In genomic region chr6:111660531-111660930, GRCh38 we compare ENCODE assay signal across 27 cellular contexts.
"Had no signal": no experiment of that assay in that cellular context is flagged by ENCODE, and none has a peak within 500 bp of the region (broad histone marks: within the 10 kb centered on the region; RNA-seq: fewer than 3 reads in every experiment).

No MANE protein-coding gene starts in this region.

- H3K9me3 ChIP-seq: Peyer's patch, SJCRH30, SK-N-SH had no signal

- DNase-seq: activated CD4-positive, alpha-beta memory T cell treated with anti-CD3 and anti-CD28 coated beads, Interleukin-2, amount 10 ng/mL, durations not matched to agents 7 days and 5 days; activated CD4-positive, alpha-beta T cell treated with anti-CD3 and anti-CD28 coated beads for 36 hours; activated CD4-positive, alpha-beta T cell treated with anti-CD3 and anti-CD28 coated beads, Interleukin-2, amount 50 U/mL, for 1 hour; activated CD4-positive, CD25-positive, alpha-beta regulatory T cell; activated naive CD8-positive, alpha-beta T cell treated with anti-CD3 and anti-CD28 coated beads, Interleukin-2, amount 50 U/mL, for 24 hours; activated T-cell treated with anti-CD3 and anti-CD28 coated beads, Interleukin-2, amount 50 U/mL, for 72 hours; amniotic stem cell; brain microvascular endothelial cell; IMR-90; KG1; NCI-H1092; NCI-H1417; NCI-H1694; NCI-H2029; NCI-H2107; NCI-H510A treated with DMSO at 0.1 percent for 48 hours; NCI-H69; NK-92 treated with Interleukin-12 subunit alpha and Interleukin-12 subunit beta, amount 100 ng/mL, for 24 hours; OCI-M1; Peyer's patch; Right ventricle myocardium superior; SJCRH30; SK-N-SH; T-helper 1 cell had no signal

- H3K27me3 ChIP-seq: brain microvascular endothelial cell, cardiac muscle cell, Peyer's patch, SJCRH30 had no signal

- ATAC-seq: activated CD4-positive, alpha-beta T cell treated with anti-CD3 and anti-CD28 coated beads for 36 hours; activated naive CD4-positive, alpha-beta T cell treated with anti-CD3 and anti-CD28 coated beads, Interleukin-2, amount 50 U/mL, for 72 hours; activated naive CD8-positive, alpha-beta T cell treated with anti-CD3 and anti-CD28 coated beads, Interleukin-2, amount 50 U/mL, for 24 hours; activated T-cell treated with anti-CD3 and anti-CD28 coated beads, Interleukin-2, amount 50 U/mL, for 72 hours had no signal

- H3K4me3 ChIP-seq: cardiac muscle cell, Peyer's patch, SJCRH30 had no signal

- H3K4me3 Mint-ChIP-seq: activated CD4-positive, alpha-beta memory T cell treated with anti-CD3 and anti-CD28 coated beads, Interleukin-2, amount 10 ng/mL, durations not matched to agents 7 days and 5 days; activated CD4-positive, alpha-beta T cell treated with anti-CD3 and anti-CD28 coated beads for 36 hours; activated naive CD8-positive, alpha-beta T cell treated with anti-CD3 and anti-CD28 coated beads, Interleukin-2, amount 50 U/mL, for 24 hours; activated T-cell treated with anti-CD3 and anti-CD28 coated beads, Interleukin-2, amount 50 U/mL, for 72 hours had no signal

- H3K9me3 Mint-ChIP-seq: activated CD4-positive, alpha-beta memory T cell treated with anti-CD3 and anti-CD28 coated beads, Interleukin-2, amount 10 ng/mL, durations not matched to agents 7 days and 5 days; activated naive CD4-positive, alpha-beta T cell treated with anti-CD3 and anti-CD28 coated beads, Interleukin-2, amount 50 U/mL, for 72 hours; activated naive CD8-positive, alpha-beta T cell treated with anti-CD3 and anti-CD28 coated beads, Interleukin-2, amount 50 U/mL, for 24 hours; activated T-cell treated with anti-CD3 and anti-CD28 coated beads, Interleukin-2, amount 50 U/mL, for 72 hours had no signal

- H3K27ac ChIP-seq: brain microvascular endothelial cell, cardiac muscle cell, Peyer's patch, RWPE1, SJCRH30 had no signal

- H3K27me3 Mint-ChIP-seq: activated CD4-positive, alpha-beta memory T cell treated with anti-CD3 and anti-CD28 coated beads, Interleukin-2, amount 10 ng/mL, durations not matched to agents 7 days and 5 days; activated CD4-positive, alpha-beta T cell treated with anti-CD3 and anti-CD28 coated beads for 36 hours; activated naive CD8-positive, alpha-beta T cell treated with anti-CD3 and anti-CD28 coated beads, Interleukin-2, amount 50 U/mL, for 24 hours had no signal

- H3K27ac Mint-ChIP-seq: activated CD4-positive, alpha-beta memory T cell treated with anti-CD3 and anti-CD28 coated beads, Interleukin-2, amount 10 ng/mL, durations not matched to agents 7 days and 5 days; activated CD4-positive, alpha-beta T cell treated with anti-CD3 and anti-CD28 coated beads for 36 hours; activated naive CD8-positive, alpha-beta T cell treated with anti-CD3 and anti-CD28 coated beads, Interleukin-2, amount 50 U/mL, for 24 hours; activated T-cell treated with anti-CD3 and anti-CD28 coated beads, Interleukin-2, amount 50 U/mL, for 72 hours had no signal

- H3K36me3 ChIP-seq: brain microvascular endothelial cell, cardiac muscle cell, Peyer's patch, SJCRH30 had no signal
